8 cellular contexts compared by ENCODE assay signal in the genomic region with DNA sequence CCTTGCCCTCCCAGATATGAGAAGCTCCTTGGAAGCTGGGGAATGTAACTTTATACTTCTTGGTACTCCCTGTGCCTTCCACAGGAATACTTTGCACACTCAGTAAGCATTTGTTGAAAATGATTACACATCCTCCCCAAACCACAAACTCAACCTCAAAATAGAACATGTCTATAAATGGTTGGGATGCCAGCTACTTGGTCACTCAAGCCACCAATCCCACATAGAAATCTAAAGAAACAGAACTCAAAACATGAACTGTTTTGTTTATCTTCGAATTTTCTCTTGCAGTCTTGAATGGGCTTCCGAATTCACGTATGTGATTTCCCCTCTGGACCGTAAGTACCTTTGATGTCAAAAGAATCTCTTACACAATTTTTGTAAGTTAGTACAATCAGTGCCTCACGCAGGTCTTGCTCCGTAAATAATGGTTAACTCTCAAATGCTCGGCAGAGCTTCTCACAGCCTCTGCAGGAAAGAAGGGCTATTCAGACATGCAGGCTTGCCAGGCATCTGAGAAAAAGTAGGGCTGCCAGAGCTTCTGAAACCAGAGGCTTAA.
A peak's percentile ranks its signal among the peaks of the same experiment; 100 is the strongest.
DNase-seq lines count a peak whose midpoint lies in the region; ATAC-seq and TF ChIP-seq lines count a peak whose summit lies in the region.

No MANE protein-coding gene starts in this region.

- no peaks in the 10 kb centered on the region for H3K27me3 ChIP-seq in neutrophil

- peaks cover 49 to 51% of the 10 kb centered on the region in 2 experiments for H3K4me1 ChIP-seq in neutrophil (ENCODE audit: control insufficient read depth in 1 of 2, insufficient read depth in 1 of 2, low read depth in 1 of 2, low read length in 1 of 2)

- H3K4me3 ChIP-seq in neutrophil (ENCODE audit: low read depth in 1 of 2, low read length in 1 of 2), result peak overlapping the region; percentile 14 to 30

- DNase-seq in AG20443 (ENCODE audit: low spot score) (peak; percentile 72), MV-4-11 (lab: John Stamatoyannopoulos, UW) (peak; percentile 74), GOT3 (lab: John Stamatoyannopoulos, UW) (no peak), NCI-H524 (lab: John Stamatoyannopoulos, UW) (no peak)

- no peaks in the 10 kb centered on the region for H3K9me3 ChIP-seq in neutrophil

- H3K36me3 ChIP-seq in neutrophil, result peaks cover 16% of the 10 kb centered on the region

- ATAC-seq in GM21360 (IDR thresholded peaks at IDR 0.05; ENCODE audit: unreplicated experiment) (no peak), GM19467 (IDR thresholded peaks at IDR 0.05; ENCODE audit: unreplicated experiment) (no peak)

- no peak for TF ChIP-seq CTCF in neutrophil (IDR thresholded peaks at IDR 0.05)

- H3K27ac ChIP-seq in cingulate gyrus (ENCODE audit: low read depth, low read length) (peak overlapping the region; percentile 89), neutrophil (peak overlapping the region; percentile 78)

Comparison
In these comparisons a context has a peak if more than half of its experiments do, and no peak if none do; other contexts are left out.
1. DNase-seq: peak in AG20443 (single experiment) and MV-4-11 (single experiment); none in GOT3 (single experiment) and NCI-H524 (0 of 2).